In the genomic region with DNA sequence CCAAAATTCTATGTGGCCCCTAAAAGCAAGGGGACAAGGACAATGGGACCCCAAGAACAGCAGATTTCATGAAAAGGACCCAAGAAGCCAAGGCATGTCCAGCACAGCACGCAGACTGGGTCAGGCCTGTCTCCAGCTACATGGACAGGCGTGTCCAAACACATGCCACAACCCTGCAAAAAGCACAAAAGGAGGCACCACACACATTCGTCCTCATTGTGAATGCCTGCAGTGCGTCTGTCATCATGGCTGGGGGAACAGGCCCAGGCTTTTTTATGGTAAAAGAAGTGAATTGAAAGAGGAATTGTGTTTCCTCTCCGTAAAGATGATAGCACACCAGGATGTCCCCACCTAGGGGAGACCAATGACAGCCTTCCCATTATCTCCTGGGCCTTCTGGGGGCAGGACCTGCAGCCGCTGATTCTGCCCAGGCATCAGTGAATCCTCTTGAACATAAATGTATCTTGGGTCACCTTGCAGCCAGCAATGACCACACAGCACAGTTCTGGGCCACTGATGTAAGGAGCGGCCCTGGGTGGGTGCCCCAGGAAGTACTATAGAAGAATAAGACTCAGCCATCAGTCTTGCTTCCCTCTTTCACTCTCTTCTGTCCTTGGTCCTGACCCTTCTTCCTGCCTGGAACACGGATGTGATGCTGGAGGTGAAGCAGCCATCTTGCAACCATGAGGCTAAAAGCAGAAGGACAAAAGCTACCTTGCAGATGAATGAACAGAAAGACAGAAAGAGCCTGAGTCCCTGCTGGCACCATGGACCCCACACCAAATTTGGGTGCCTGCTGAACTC, we compare ENCODE assay signal across 21 cellular contexts. TPM values are rescaled to one million over a fixed set of nuclear protein-coding genes. Genes with fewer than 3 reads are reported as not detected.
DNase-seq lines count a peak whose midpoint lies in the region; ATAC-seq, FAIRE-seq and TF ChIP-seq lines count a peak whose summit lies in the region.
"Had no signal": no experiment of that assay in that cellular context is flagged by ENCODE, and none has a peak within 500 bp of the region (broad histone marks: within the 10 kb centered on the region; RNA-seq: fewer than 3 reads in every experiment).

No MANE protein-coding gene starts in this region.

- DNase-seq in SK-N-SH, result no peak
- no peak for DNase-seq in A549 (ENCODE audit: low read depth in 1 of 2, low spot score in 1 of 2)
- DNase-seq in K562 (ENCODE audit: extremely low read depth in 1 of 4, low spot score in 3 of 4), result no peak
- DNase-seq in neuronal stem cell (ENCODE audit: low spot score), result no peak
- DNase-seq in EL, result no peak
- DNase-seq: COR-L47, DMS79, KBM-7, NCI-H1048, NCI-H2107, PC-3 had no signal

- no TSS peak for BruUV-seq in K562 (replicated peaks; lab: Mats Ljungman, UMichigan)

- no peak overlapping the region for H2BK5ac ChIP-seq in neuronal stem cell (ENCODE audit: low read length)

- H3K18ac ChIP-seq in neuronal stem cell (ENCODE audit: low read length), result no peak overlapping the region

- TF ChIP-seq CTCF in SK-N-SH (IDR thresholded peaks at IDR 0.05), result no peak
- TF ChIP-seq CTCF in A549 (IDR thresholded peaks at IDR 0.05), result no peak
- TF ChIP-seq CTCF in K562 (IDR thresholded peaks at IDR 0.05 in 2 of 3, conservative IDR thresholded peaks at IDR 0.05 in 1 of 3; ENCODE audit: insufficient read depth in 2 of 3, low read depth in 1 of 3, low read length in 3 of 3), result no peak

- TF ChIP-seq RAD21 in SK-N-SH (IDR thresholded peaks at IDR 0.05; ENCODE audit: low read length) (no peak), A549 (conservative IDR thresholded peaks at IDR 0.05 in 1 of 2, IDR thresholded peaks at IDR 0.05 in 1 of 2) (no peak), K562 (CRISPR knock-in tag; conservative IDR thresholded peaks at IDR 0.05 in 1 of 2, IDR thresholded peaks at IDR 0.05 in 1 of 2) (no peak)

- no peak overlapping the region for H3K23ac ChIP-seq in neuronal stem cell (ENCODE audit: low read depth, low read length, poor library complexity)

- H4K91ac ChIP-seq in neuronal stem cell (ENCODE audit: low read depth, low read length, poor library complexity), result no peak overlapping the region

- WGBS in SK-N-SH (ENCODE audit: low lambda C conversion rate), result 31% methylated on average over 8 of the region's 8 CpGs
- WGBS in A549 (ENCODE audit: missing lambda C conversion rate), result 38% methylated on average over 8 of the region's 8 CpGs
- 5% methylated on average over 8 of the region's 8 CpGs for WGBS in K562 (ENCODE audit: insufficient coverage, low coverage, missing lambda C conversion rate)
- WGBS in neuronal stem cell (ENCODE audit: extremely low coverage in 2 of 2, insufficient read length in 2 of 2, insufficient replicate concordance in 1 of 2), 2 donors, result no CpG with 5 or more reads among the region's 8 CpGs

- no peak overlapping the region for H2AK5ac ChIP-seq in neuronal stem cell (ENCODE audit: low read depth, low read length)

- no peak overlapping the region for H3K4me2 ChIP-seq in SK-N-SH
- H3K4me2 ChIP-seq in A549, result no peak overlapping the region
- no peak overlapping the region for H3K4me2 ChIP-seq in K562 (ENCODE audit: insufficient read depth, low read length)
- no peak overlapping the region for H3K4me2 ChIP-seq in neuronal stem cell (ENCODE audit: insufficient read depth, low read length, poor library complexity, severe bottlenecking)
- H3K4me2 ChIP-seq: BLaER1 treated with 17β-estradiol and CSF1 and Interleukin-3, amounts not matched to agents 10 nM and 100 nM had no signal

- no peak overlapping the region for H3K14ac ChIP-seq in neuronal stem cell (ENCODE audit: low read length)

- no peaks in the 10 kb centered on the region for H3K9me1 ChIP-seq in K562 (ENCODE audit: control insufficient read depth, insufficient read depth, low read length)

- CTCF ChIA-PET in SK-N-SH (lab: Yijun Ruan, JAX), result interaction anchor here (0.8 to 6.7 kb wide), 4 partner anchors 15 to 472 kb away, joined by 3 to 67 read pairs (median 4); no protein-coding TSS in a partner anchor
- CTCF ChIA-PET in A549 (lab: Yijun Ruan, JAX), result interaction anchor here (0.6 to 3.5 kb wide), 8 partner anchors 9 to 456 kb away, joined by 3 to 20 read pairs (median 4); no protein-coding TSS in a partner anchor
- CTCF ChIA-PET in K562 (lab: Yijun Ruan, JAX; ENCODE audit: low intra/inter-chr PET ratio), result no interaction called here

- H2AFZ ChIP-seq in SK-N-SH (ENCODE audit: low read depth) (no peak overlapping the region), K562 (ENCODE audit: low read depth, low read length) (no peak overlapping the region), neuronal stem cell (ENCODE audit: low read length) (peak overlapping the region; percentile 10)

- no peak for ATAC-seq in SK-N-SH treated with all-trans-retinoic acid at 6 μM for 48 hours
- no peak for ATAC-seq in A549
- no peak for ATAC-seq in K562
- no peak for ATAC-seq in HG03432 (IDR thresholded peaks at IDR 0.05; ENCODE audit: unreplicated experiment)
- ATAC-seq in GM21529 (IDR thresholded peaks at IDR 0.05; ENCODE audit: unreplicated experiment), result no peak
- ATAC-seq: PC-3 had no signal

- no peaks in the 10 kb centered on the region for H3F3A ChIP-seq in SK-N-SH (replicated peaks; ENCODE audit: insufficient read depth)

- H3K27me3 ChIP-seq in SK-N-SH (ENCODE audit: insufficient read depth) (no peaks in the 10 kb centered on the region), K562 (ENCODE audit: control insufficient read depth in 2 of 2, insufficient read depth in 2 of 2, low read length in 2 of 2) (peaks cover 0 to 35% of the 10 kb centered on the region in 2 experiments; a peak in 4 of 5 replicates), neuronal stem cell (ENCODE audit: control insufficient read depth in 3 of 3, insufficient read depth in 3 of 3, low read depth in 1 of 3, low read length in 3 of 3) (peaks cover 0 to 63% (median 0%) of the 10 kb centered on the region in 3 experiments)
- H3K27me3 ChIP-seq: BLaER1 treated with 17β-estradiol and CSF1 and Interleukin-3, amounts not matched to agents 10 nM and 100 nM had no signal

- TF ChIP-seq EP300 in SK-N-SH (IDR thresholded peaks at IDR 0.05; ENCODE audit: borderline replicate concordance in 1 of 2, low read depth in 1 of 2, low read length in 1 of 2) (no peak), A549 (IDR thresholded peaks at IDR 0.05) (no peak), K562 (IDR thresholded peaks at IDR 0.05; ENCODE audit: low read length) (no peak)

- POLR2A ChIA-PET in SK-N-SH (lab: Yijun Ruan, JAX), result no interaction called here
- POLR2A ChIA-PET in A549 (lab: Yijun Ruan, JAX), result no interaction called here
- POLR2A ChIA-PET in K562 (lab: Yijun Ruan, JAX), result no interaction called here

- FAIRE-seq in A549 (lab: Jason Lieb, UNC) (no peak), K562 (lab: Jason Lieb, UNC) (no peak)
- FAIRE-seq: G401.6, GM12891, GM19239 had no signal

- no peaks in the 10 kb centered on the region for H3K79me2 ChIP-seq in SK-N-SH (ENCODE audit: insufficient read depth)
- H3K79me2 ChIP-seq in K562 (ENCODE audit: control insufficient read depth, insufficient read depth, low read length), result no peaks in the 10 kb centered on the region

- H3K9me3 ChIP-seq in SK-N-SH, result no peaks in the 10 kb centered on the region
- no peaks in the 10 kb centered on the region for H3K9me3 ChIP-seq in A549
- H3K9me3 ChIP-seq in K562 (replicated peaks; ENCODE audit: control insufficient read depth, insufficient read depth, low read depth, low read length), result no peaks in the 10 kb centered on the region
- H3K9me3 ChIP-seq in neuronal stem cell (replicated peaks in 1 of 2; ENCODE audit: control insufficient read depth in 2 of 2, insufficient read depth in 1 of 2, low read depth in 1 of 2, low read length in 2 of 2), result peaks cover 0 to 2% of the 10 kb centered on the region in 2 donors
- H3K9me3 ChIP-seq: BLaER1 treated with 17β-estradiol and CSF1 and Interleukin-3, amounts not matched to agents 10 nM and 100 nM had no signal

- no peak overlapping the region for H2BK12ac ChIP-seq in neuronal stem cell (ENCODE audit: low read length)

- H3K9me2 ChIP-seq in SK-N-SH, result no peaks in the 10 kb centered on the region

- intact Hi-C loops in K562 (cut with micrococcal nuclease), result no loop called here

- H3K79me1 ChIP-seq in neuronal stem cell (ENCODE audit: low read depth, low read length), result peaks cover 2% of the 10 kb centered on the region

- H3K36me3 ChIP-seq in SK-N-SH (replicated peaks in 1 of 2; ENCODE audit: control insufficient read depth in 1 of 2, insufficient read depth in 2 of 2, low read length in 1 of 2) (no peaks in the 10 kb centered on the region), K562 (ENCODE audit: control insufficient read depth, insufficient read depth, low read length) (no peaks in the 10 kb centered on the region), neuronal stem cell (replicated peaks in 1 of 2; ENCODE audit: control insufficient read depth in 2 of 2, insufficient read depth in 2 of 2, low read length in 2 of 2) (no peaks in the 10 kb centered on the region)
- H3K36me3 ChIP-seq: BLaER1 treated with 17β-estradiol and CSF1 and Interleukin-3, amounts not matched to agents 10 nM and 100 nM had no signal

- H4K20me1 ChIP-seq in SK-N-SH (ENCODE audit: insufficient read depth) (no peaks in the 10 kb centered on the region), K562 (replicated peaks; ENCODE audit: control insufficient read depth, insufficient read depth, low read length) (no peaks in the 10 kb centered on the region; the same call in none of the 2 replicates)

- no peak overlapping the region for H3K27ac ChIP-seq in SK-N-SH (ENCODE audit: low read depth in 2 of 2, low read length in 1 of 2)
- H3K27ac ChIP-seq in A549, result no peak overlapping the region
- no peak overlapping the region for H3K27ac ChIP-seq in K562 (ENCODE audit: extremely low read depth, low read depth, low read length)
- H3K27ac ChIP-seq in neuronal stem cell (replicated peaks; ENCODE audit: low read length), result no peak overlapping the region
- H3K27ac ChIP-seq: 22Rv1; BLaER1 treated with 17β-estradiol and CSF1 and Interleukin-3, amounts not matched to agents 10 nM and 100 nM; HL-60 had no signal

- no peak overlapping the region for H3K4me3 ChIP-seq in SK-N-SH (ENCODE audit: low read depth in 2 of 2, low read length in 1 of 2)
- H3K4me3 ChIP-seq in A549, result no peak overlapping the region
- H3K4me3 ChIP-seq in K562, result no peak overlapping the region
- no peak overlapping the region for H3K4me3 ChIP-seq in neuronal stem cell (ENCODE audit: low read length in 2 of 2)
- H3K4me3 ChIP-seq: BLaER1 treated with 17β-estradiol and CSF1 and Interleukin-3, amounts not matched to agents 10 nM and 100 nM had no signal

- H3K4me1 ChIP-seq in SK-N-SH (ENCODE audit: control insufficient read depth in 1 of 2, insufficient read depth in 2 of 2, low read depth in 1 of 2, low read length in 1 of 2) (peaks cover 0 to 23% of the 10 kb centered on the region in 2 experiments; a peak in 1 of 4 replicates), A549 (no peaks in the 10 kb centered on the region), K562 (replicated peaks in 1 of 2; ENCODE audit: control insufficient read depth in 2 of 2, insufficient read depth in 2 of 2, low read length in 2 of 2) (no peaks in the 10 kb centered on the region), neuronal stem cell (ENCODE audit: control insufficient read depth in 2 of 2, insufficient read depth in 1 of 2, low read depth in 1 of 2, low read length in 2 of 2) (peaks cover 0 to 4% of the 10 kb centered on the region in 2 donors)

- H2BK15ac ChIP-seq in neuronal stem cell (ENCODE audit: low read length), result no peak overlapping the region

- H3K9ac ChIP-seq in SK-N-SH (no peak overlapping the region), K562 (ENCODE audit: insufficient read depth in 1 of 2, low read depth in 2 of 2, low read length in 2 of 2) (no peak overlapping the region), neuronal stem cell (ENCODE audit: low read depth, low read length, poor library complexity) (no peak overlapping the region)
- H3K9ac ChIP-seq: BLaER1 treated with 17β-estradiol and CSF1 and Interleukin-3, amounts not matched to agents 10 nM and 100 nM had no signal

- H4K8ac ChIP-seq in neuronal stem cell (ENCODE audit: low read depth, low read length), result no peak overlapping the region

- no peak overlapping the region for H2BK120ac ChIP-seq in neuronal stem cell (ENCODE audit: low read depth, low read length)

- in situ Hi-C loops in K562 (cut with MboI), result no loop called here

- TF ChIP-seq POLR2A in A549 (IDR thresholded peaks at IDR 0.05; ENCODE audit: low read length) (no peak), K562 (conservative IDR thresholded peaks at IDR 0.05) (no peak)

- H3K4ac ChIP-seq in neuronal stem cell (ENCODE audit: low read length), result no peak overlapping the region

RNA-seq across cellular contexts. Expression of a gene that starts 29.8 kb away (rescaled TPM):
- 0.05 TPM in 1 of 2 replicates, not detected in the other for polyA plus RNA-seq in SK-N-SH (2012; rRNA removed)
- 0.01 TPM in 1 of 2 replicates, not detected in the other for polyA plus RNA-seq in SK-N-SH (2012; cell fraction: cytosol; rRNA removed)
- 0.04 and 0.06 TPM in 2 replicates for polyA plus RNA-seq in SK-N-SH (2012; cell fraction: nucleus; rRNA removed)
- polyA plus RNA-seq in A549 (2011; rRNA removed), result not detected in 2 replicates
- not detected in 2 replicates for polyA plus RNA-seq in A549 (2012; cell fraction: cytosol; rRNA removed)
- polyA plus RNA-seq in A549 (2012; cell fraction: nucleus; rRNA removed), result not detected in 2 replicates
- not detected in 3 replicates for polyA plus RNA-seq in A549 (2017; fragmentation: RNase III; extraction: RNeasy Plus Mini Kit Qiagen cat#74134 plus additional on column Dnase treatment)
- not detected in 2 replicates for polyA minus RNA-seq in A549 (2011; rRNA and poly(A)+ RNA removed)
- total RNA-seq in K562 (2011; cell fraction: chromatin; rRNA removed; ENCODE audit: low replicate concordance), result not detected in 2 replicates
- total RNA-seq in K562 (2011; cell fraction: nucleolus; rRNA removed), result not detected in 2 replicates
- not detected in 2 replicates for total RNA-seq in K562 (2011; cell fraction: nucleoplasm; rRNA removed)
- total RNA-seq in K562 (2014; rRNA removed), result not detected in 2 replicates
- not detected in 2 replicates for total RNA-seq in K562 (2014; rRNA removed; fragmentation: Illumina TruSeq; extraction: Trizol)
- total RNA-seq in K562 (2015; rRNA removed; fragmentation: Illumina TruSeq; extraction: Trizol), result not detected in 2 replicates
- total RNA-seq in K562 (2021), result not detected in 2 replicates
- polyA plus RNA-seq in K562 (2011; rRNA removed), result not detected in 2 replicates
- polyA plus RNA-seq in K562 (2011; cell fraction: cytosol; rRNA removed), result 0.04 TPM in 1 of 2 replicates, not detected in the other
- 0.20 TPM in 1 of 2 replicates, not detected in the other for polyA plus RNA-seq in K562 (2011; cell fraction: nucleus; rRNA removed)
- polyA plus RNA-seq in K562 (2012), result 0.10 and 0.11 TPM in 2 replicates
- not detected in 2 replicates for polyA plus RNA-seq in K562 (2014; fragmentation: Illumina TruSeq; extraction: Trizol)
- not detected for polyA plus RNA-seq in K562 (2014; fragmentation: Nextera tagmentation; extraction: Ambion mirVana)
- not detected in 2 replicates for polyA plus RNA-seq in K562 (2014; rRNA removed)
- polyA minus RNA-seq in K562 (2011; rRNA and poly(A)+ RNA removed), result not detected in 2 replicates
- polyA minus RNA-seq in K562 (2011; cell fraction: cytosol; rRNA and poly(A)+ RNA removed), result not detected in 2 replicates
- polyA minus RNA-seq in K562 (2011; cell fraction: nucleus; rRNA and poly(A)+ RNA removed), result not detected in 2 replicates
- not detected for polyA plus RNA-seq in neuronal stem cell (2013, experiment 1 of 2)
- not detected for polyA plus RNA-seq in neuronal stem cell (2013, experiment 2 of 2)
- total RNA-seq: M059J, PC-3 had no signal

RNA-seq across cellular contexts. Expression of a gene that starts 54.8 kb away (rescaled TPM):
- polyA plus RNA-seq in SK-N-SH (2012; rRNA removed), result 1.1 and 1.7 TPM in 2 replicates
- polyA plus RNA-seq in SK-N-SH (2012; cell fraction: cytosol; rRNA removed), result 1.5 and 1.8 TPM in 2 replicates
- 1.7 and 2.9 TPM in 2 replicates for polyA plus RNA-seq in SK-N-SH (2012; cell fraction: nucleus; rRNA removed)
- 0.20 TPM in 1 of 2 replicates, not detected in the other for polyA plus RNA-seq in A549 (2011; rRNA removed)
- 0.28 and 0.74 TPM in 2 replicates for polyA plus RNA-seq in A549 (2012; cell fraction: cytosol; rRNA removed)
- polyA plus RNA-seq in A549 (2012; cell fraction: nucleus; rRNA removed), result 0.49 and 1.2 TPM in 2 replicates
- 0.50 to 0.79 TPM (median 0.63 TPM) in 3 replicates for polyA plus RNA-seq in A549 (2017; fragmentation: RNase III; extraction: RNeasy Plus Mini Kit Qiagen cat#74134 plus additional on column Dnase treatment)
- 0.54 TPM in 1 of 2 replicates, not detected in the other for polyA minus RNA-seq in A549 (2011; rRNA and poly(A)+ RNA removed)
- 0.19 TPM in 1 of 2 replicates, not detected in the other for total RNA-seq in K562 (2011; cell fraction: chromatin; rRNA removed; ENCODE audit: low replicate concordance)
- not detected in 2 replicates for total RNA-seq in K562 (2011; cell fraction: nucleolus; rRNA removed)
- total RNA-seq in K562 (2011; cell fraction: nucleoplasm; rRNA removed), result not detected in 2 replicates
- not detected in 2 replicates for total RNA-seq in K562 (2014; rRNA removed)
- total RNA-seq in K562 (2014; rRNA removed; fragmentation: Illumina TruSeq; extraction: Trizol), result not detected in 2 replicates
- not detected in 2 replicates for total RNA-seq in K562 (2015; rRNA removed; fragmentation: Illumina TruSeq; extraction: Trizol)
- total RNA-seq in K562 (2021), result not detected in 2 replicates
- polyA plus RNA-seq in K562 (2011; rRNA removed), result not detected in 2 replicates
- polyA plus RNA-seq in K562 (2011; cell fraction: cytosol; rRNA removed), result 0.18 TPM in 1 of 2 replicates, not detected in the other
- polyA plus RNA-seq in K562 (2011; cell fraction: nucleus; rRNA removed), result 0.18 TPM in 1 of 2 replicates, not detected in the other
- polyA plus RNA-seq in K562 (2012), result 0.05 and 0.18 TPM in 2 replicates
- not detected in 2 replicates for polyA plus RNA-seq in K562 (2014; fragmentation: Illumina TruSeq; extraction: Trizol)
- not detected for polyA plus RNA-seq in K562 (2014; fragmentation: Nextera tagmentation; extraction: Ambion mirVana)
- not detected in 2 replicates for polyA plus RNA-seq in K562 (2014; rRNA removed)
- polyA minus RNA-seq in K562 (2011; rRNA and poly(A)+ RNA removed), result 1.1 TPM in 1 of 2 replicates, not detected in the other
- not detected in 2 replicates for polyA minus RNA-seq in K562 (2011; cell fraction: cytosol; rRNA and poly(A)+ RNA removed)
- polyA minus RNA-seq in K562 (2011; cell fraction: nucleus; rRNA and poly(A)+ RNA removed), result not detected in 2 replicates
- polyA plus RNA-seq in neuronal stem cell (2013, experiment 1 of 2), result 3.0 TPM
- polyA plus RNA-seq in neuronal stem cell (2013, experiment 2 of 2), result 2.8 TPM
- total RNA-seq: PC-3 had no signal
